ENCODE assay signal across 13 cellular contexts in the genomic region with DNA sequence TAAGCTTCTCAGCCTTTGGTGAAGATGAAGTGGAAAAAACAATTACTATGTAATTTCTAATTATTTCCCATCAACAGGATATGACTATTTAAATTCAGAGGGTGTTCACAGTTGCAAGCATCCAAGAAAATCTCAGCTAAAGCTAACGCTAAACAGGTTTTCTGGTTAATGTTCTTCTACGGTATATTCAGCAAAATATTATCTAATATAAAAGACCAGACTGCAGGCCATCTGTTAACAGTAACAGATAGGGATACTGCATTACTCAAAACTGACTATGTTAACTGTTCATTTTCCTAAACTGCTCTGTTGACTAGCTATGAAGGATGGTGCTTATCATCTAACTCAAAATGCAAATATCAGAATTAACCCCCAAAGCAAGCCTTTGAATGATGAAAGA.
"Had no signal": no experiment of that assay in that cellular context is flagged by ENCODE, and none has a peak within 500 bp of the region (broad histone marks: within the 10 kb centered on the region; RNA-seq: fewer than 3 reads in every experiment).

No MANE protein-coding gene starts in this region.

- H3K36me3 Mint-ChIP-seq: activated CD4-positive, alpha-beta memory T cell treated with anti-CD3 and anti-CD28 coated beads for 36 hours; activated naive CD4-positive, alpha-beta T cell treated with anti-CD3 and anti-CD28 coated beads, Interleukin-2, amount 50 U/mL, for 72 hours had no signal

- H3K27ac ChIP-seq: sigmoid colon had no signal

- H3K27ac Mint-ChIP-seq: activated CD4-positive, alpha-beta memory T cell treated with anti-CD3 and anti-CD28 coated beads for 36 hours; activated T-helper 2 cell treated with anti-CD3 and anti-CD28 coated beads, Interferon-gamma antibody, Interleukin-2, Interleukin-4, amounts not matched to agents 10 μg/mL and 5 μg/mL and 100 μg/mL, durations not matched to agents 14 hours and 24 hours and 36 hours; stimulated activated naive B cell treated with anti-CD40 and anti-IgM and Interleukin-4, amounts not matched to agents 10 μg/mL and 1 μg/mL and 100 μg/mL, for 72 hours had no signal

- H3K4me3 Mint-ChIP-seq: activated CD4-positive, alpha-beta memory T cell treated with anti-CD3 and anti-CD28 coated beads for 36 hours; stimulated activated naive B cell treated with anti-CD40 and anti-IgM and Interleukin-4, amounts not matched to agents 10 μg/mL and 1 μg/mL and 100 μg/mL, for 72 hours had no signal

- H3K27me3 Mint-ChIP-seq: activated CD4-positive, alpha-beta memory T cell treated with anti-CD3 and anti-CD28 coated beads for 36 hours; stimulated activated naive B cell treated with anti-CD40 and anti-IgM and Interleukin-4, amounts not matched to agents 10 μg/mL and 1 μg/mL and 100 μg/mL, for 72 hours had no signal

- H3K27me3 ChIP-seq: sigmoid colon had no signal

- H3K9me3 ChIP-seq: mucosa of descending colon, sigmoid colon had no signal

- H3K4me3 ChIP-seq: mucosa of descending colon, sigmoid colon had no signal

- H3K9me3 Mint-ChIP-seq: activated CD4-positive, alpha-beta memory T cell treated with anti-CD3 and anti-CD28 coated beads for 36 hours; activated naive CD4-positive, alpha-beta T cell treated with anti-CD3 and anti-CD28 coated beads, Interleukin-2, amount 50 U/mL, for 72 hours; activated T-helper 2 cell treated with anti-CD3 and anti-CD28 coated beads, Interferon-gamma antibody, Interleukin-2, Interleukin-4, amounts not matched to agents 10 μg/mL and 5 μg/mL and 100 μg/mL, durations not matched to agents 14 hours and 24 hours and 36 hours; stimulated activated naive B cell treated with anti-CD40 and anti-IgM and Interleukin-4, amounts not matched to agents 10 μg/mL and 1 μg/mL and 100 μg/mL, for 72 hours had no signal

- H3K36me3 ChIP-seq: sigmoid colon had no signal

- ATAC-seq: activated naive CD4-positive, alpha-beta T cell treated with anti-CD3 and anti-CD28 coated beads, Interleukin-2, amount 50 U/mL, for 72 hours; left lobe of liver; mucosa of descending colon; stimulated activated naive B cell treated with anti-CD40 and anti-IgM and Interleukin-4, amounts not matched to agents 10 μg/mL and 1 μg/mL and 100 μg/mL, for 72 hours had no signal

- DNase-seq: activated CD4-positive, alpha-beta memory T cell treated with anti-CD3 and anti-CD28 coated beads for 36 hours; activated CD4-positive, CD25-positive, alpha-beta regulatory T cell treated with anti-CD3 and anti-CD28 coated beads, Interleukin-2, amount 50 U/mL, for 72 hours; activated CD8-positive, alpha-beta memory T cell treated with anti-CD3 and anti-CD28 coated beads, Interleukin-2, amount 50 U/mL, for 4 hours; mammary epithelial cell; mucosa of descending colon; sigmoid colon; stimulated activated CD4-positive, alpha-beta T cell treated with anti-CD3 and anti-CD28 coated beads, Interleukin-2, amount 100 ng/mL, for 24 hours; stimulated activated naive B cell treated with anti-CD40 and anti-IgM and Interleukin-4, amounts not matched to agents 10 μg/mL and 1 μg/mL and 100 μg/mL, for 72 hours; T-helper 2 cell; trophoblast cell had no signal
